24 cellular contexts compared by ENCODE assay signal in genomic region chr22:27242111-27242436, GRCh38.
A peak's percentile ranks its signal among the peaks of the same experiment; 100 is the strongest.
DNase-seq lines count a peak whose midpoint lies in the region; TF ChIP-seq lines count a peak whose summit lies in the region.
"Had no signal": no experiment of that assay in that cellular context is flagged by ENCODE, and none has a peak within 500 bp of the region (broad histone marks: within the 10 kb centered on the region; RNA-seq: fewer than 3 reads in every experiment).

No MANE protein-coding gene starts in this region.

- no peaks in the 10 kb centered on the region for H3K27me3 ChIP-seq in cardiac muscle cell
- H3K27me3 ChIP-seq in left ventricle myocardium inferior (ENCODE audit: low read depth) = peaks cover 65% of the 10 kb centered on the region
- no peaks in the 10 kb centered on the region for H3K27me3 ChIP-seq in thyroid gland
- H3K27me3 ChIP-seq: BE2C had no signal

- H3K9me3 Mint-ChIP-seq in brain = peaks cover 0 to 6% (median 4%) of the 10 kb centered on the region in 5 experiments
- H3K9me3 Mint-ChIP-seq in mesothelial cell of epicardium = peaks cover 4% of the 10 kb centered on the region

- H3K4me1 ChIP-seq in cardiac muscle cell (ENCODE audit: low read depth) (peaks cover 9% of the 10 kb centered on the region), left ventricle myocardium inferior (peaks cover 18% of the 10 kb centered on the region), thyroid gland (peaks cover 4 to 16% of the 10 kb centered on the region in 2 donors)
- H3K4me1 ChIP-seq: transverse colon had no signal

- H3K36me3 Mint-ChIP-seq in brain (no peaks in the 10 kb centered on the region), mesothelial cell of epicardium (peaks cover 1% of the 10 kb centered on the region)
- H3K36me3 Mint-ChIP-seq: activated naive CD8-positive, alpha-beta T cell had no signal

- intact Hi-C loops in left ventricle myocardium inferior (cut with micrococcal nuclease) = no loop called here
- intact Hi-C loops in thyroid gland (cut with DNase I) = no loop called here

- H3K27ac Mint-ChIP-seq in brain = peak overlapping the region in 4 of 5 experiments; percentile 65 to 85 (median 78)
- peak overlapping the region; percentile 59 for H3K27ac Mint-ChIP-seq in mesothelial cell of epicardium
- H3K27ac Mint-ChIP-seq: activated CD8-positive, alpha-beta T cell treated with anti-CD3 and anti-CD28 coated beads, Interleukin-2, amount 10 ng/mL, durations not matched to agents 7 days and 5 days; activated naive CD8-positive, alpha-beta T cell; T-helper 2 cell treated with Interferon-gamma antibody and Interleukin-4, amounts not matched to agents 5 μg/mL and 100 μg/mL, for 36 hours had no signal

- WGBS in thyroid gland, 2 donors = 63 to 75% methylated on average over 4 of the region's 4 CpGs

- TF ChIP-seq CTCF in cardiac muscle cell (IDR thresholded peaks at IDR 0.05; ENCODE audit: low read depth, low read length) (no peak), left ventricle myocardium inferior (IDR thresholded peaks at IDR 0.05; ENCODE audit: borderline replicate concordance) (no peak), brain (conservative IDR thresholded peaks at IDR 0.05) (no peak), mesothelial cell of epicardium (IDR thresholded peaks at IDR 0.05; ENCODE audit: unreplicated experiment) (no peak), thyroid gland (IDR thresholded peaks at IDR 0.05) (no peak)

- TF ChIP-seq POLR2A in thyroid gland (IDR thresholded peaks at IDR 0.05) = no peak

- H3K36me3 ChIP-seq in cardiac muscle cell = no peaks in the 10 kb centered on the region
- H3K36me3 ChIP-seq in left ventricle myocardium inferior = no peaks in the 10 kb centered on the region
- H3K36me3 ChIP-seq in thyroid gland = no peaks in the 10 kb centered on the region
- H3K36me3 ChIP-seq: BE2C, transverse colon had no signal

- no peak overlapping the region for H3K4me3 ChIP-seq in cardiac muscle cell
- no peak overlapping the region for H3K4me3 ChIP-seq in left ventricle myocardium inferior
- H3K4me3 ChIP-seq in thyroid gland (replicated peaks in 1 of 3) = no peak overlapping the region
- H3K4me3 ChIP-seq: skin epidermis, transverse colon had no signal

- no peak for DNase-seq in cardiac muscle cell (ENCODE audit: low read depth in 1 of 2, low spot score in 1 of 2)
- no peak for DNase-seq in left ventricle myocardium inferior
- DNase-seq in mesothelial cell of epicardium (ENCODE audit: low spot score in 2 of 2, unreplicated experiment in 2 of 2) = no peak
- no peak for DNase-seq in thyroid gland
- DNase-seq in stimulated activated CD4-positive, alpha-beta T cell treated with anti-CD3 and anti-CD28 coated beads, Interleukin-12 subunit alpha, Interleukin-12 subunit beta, amount 100 ng/mL, for 4 hours = no peak
- DNase-seq in activated T-cell treated with anti-CD3 and anti-CD28 coated beads for 4 hours = no peak
- DNase-seq in activated CD4-positive, alpha-beta T cell treated with anti-CD3 and anti-CD28 coated beads, Interleukin-2, amount 50 U/mL, for 1 hour = no peak
- DNase-seq: activated CD8-positive, alpha-beta T cell treated with anti-CD3 and anti-CD28 coated beads, Interleukin-2, amount 10 ng/mL, durations not matched to agents 7 days and 5 days; activated effector memory CD4-positive, alpha-beta T cell treated with Interleukin-2 at 50 U/mL for 16 hours; cerebellar nuclear complex; HCEC 1CT; mammary epithelial cell; NCI-H1436; NCI-H510A; OCI-M1; stimulated activated CD4-positive, alpha-beta T cell treated with anti-CD3 and anti-CD28 coated beads, Interleukin-1b, Interleukin-23, amount 100 ng/mL, for 48 hours; stimulated activated CD8-positive, alpha-beta memory T cell treated with anti-CD3 and anti-CD28 coated beads, Interleukin-4, amount 100 ng/mL, for 48 hours; stimulated activated naive CD8-positive, alpha-beta T cell treated with anti-CD3 and anti-CD28 coated beads, Interleukin-15, amount 100 ng/mL, for 72 hours; transverse colon had no signal

- H3K9me3 ChIP-seq in cardiac muscle cell (ENCODE audit: low read depth) (no peaks in the 10 kb centered on the region), left ventricle myocardium inferior (replicated peaks) (no peaks in the 10 kb centered on the region), thyroid gland (no peaks in the 10 kb centered on the region)
- H3K9me3 ChIP-seq: BE2C, transverse colon had no signal

- H3K27ac ChIP-seq in cardiac muscle cell (peak overlapping the region; percentile 43), left ventricle myocardium inferior (replicated peaks) (no peak overlapping the region), thyroid gland (peak overlapping the region in 2 of 3 donors; percentile 26 to 43)
- H3K27ac ChIP-seq: transverse colon had no signal

- H3K4me1 Mint-ChIP-seq in brain = peaks cover 50% of the 10 kb centered on the region
- peaks cover 54% of the 10 kb centered on the region for H3K4me1 Mint-ChIP-seq in mesothelial cell of epicardium

- H3K4me3 Mint-ChIP-seq in brain (no peak overlapping the region), mesothelial cell of epicardium (no peak overlapping the region)
- H3K4me3 Mint-ChIP-seq: activated CD8-positive, alpha-beta T cell treated with anti-CD3 and anti-CD28 coated beads, Interleukin-2, amount 10 ng/mL, durations not matched to agents 7 days and 5 days; activated naive CD8-positive, alpha-beta T cell; stimulated activated naive CD8-positive, alpha-beta T cell treated with anti-CD3 and anti-CD28 coated beads, Interleukin-15, amount 100 ng/mL, for 72 hours; T-helper 2 cell treated with Interferon-gamma antibody and Interleukin-4, amounts not matched to agents 5 μg/mL and 100 μg/mL, for 36 hours had no signal

- H3K27me3 Mint-ChIP-seq in brain (peaks cover 3% of the 10 kb centered on the region), mesothelial cell of epicardium (ENCODE audit: low read depth) (no peaks in the 10 kb centered on the region)
- H3K27me3 Mint-ChIP-seq: stimulated activated naive CD8-positive, alpha-beta T cell treated with anti-CD3 and anti-CD28 coated beads, Interleukin-15, amount 100 ng/mL, for 72 hours had no signal
